In genomic region chr4:105709081-105709450, GRCh38 we compare ENCODE assay signal across 1 cellular context.
TF ChIP-seq lines count a peak whose summit lies in the region.

No MANE protein-coding gene starts in this region.

TF ChIP-seq in H1, 55 proteins besides CTCF, POLR2A, EP300 and RAD21:
- TF ChIP-seq USF2 (IDR thresholded peaks at IDR 0.05; ENCODE audit: low read length) (no peak), KDM4A (IDR thresholded peaks at IDR 0.05; ENCODE audit: low read depth, low read length, severe bottlenecking) (peak; percentile 13)
